Comparison of ENCODE assay signal across 21 cellular contexts in the genomic region with DNA sequence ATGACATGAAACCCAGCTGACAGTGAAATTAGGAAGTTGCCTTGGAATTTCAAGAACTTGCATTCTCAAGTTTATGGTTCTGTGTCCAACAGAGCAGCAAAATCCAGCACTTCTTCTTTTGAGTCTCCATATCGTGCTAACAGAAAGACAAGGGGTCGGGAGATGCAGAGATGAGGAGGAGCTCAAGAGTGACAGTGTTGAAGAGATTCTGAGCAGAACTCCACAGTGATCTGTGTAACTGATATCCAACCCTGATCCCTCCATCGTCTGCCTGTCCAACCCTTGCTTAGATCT.
DNase-seq lines count a peak whose midpoint lies in the region; ATAC-seq lines count a peak whose summit lies in the region.
"Had no signal": no experiment of that assay in that cellular context is flagged by ENCODE, and none has a peak within 500 bp of the region (broad histone marks: within the 10 kb centered on the region; RNA-seq: fewer than 3 reads in every experiment).

No MANE protein-coding gene starts in this region.

- H3K36me3 Mint-ChIP-seq in central memory CD8-positive, alpha-beta T cell (ENCODE audit: insufficient read depth) = peaks cover 7% of the 10 kb centered on the region
- no peaks in the 10 kb centered on the region for H3K36me3 Mint-ChIP-seq in stimulated activated memory B cell treated with anti-CD40 and anti-IgM and Interleukin-4, amounts not matched to agents 10 μg/mL and 1 μg/mL and 100 μg/mL, for 72 hours
- H3K36me3 Mint-ChIP-seq: naive thymus-derived CD8-positive, alpha-beta T cell had no signal

- DNase-seq in EH (ENCODE audit: low read depth) (peak; percentile 39), MV-4-11 (lab: John Stamatoyannopoulos, UW) (peak; percentile 88), NCI-H2029 (lab: John Stamatoyannopoulos, UW) (no peak), NCI-H146 treated with DMSO at 0.1 percent for 48 hours (lab: John Stamatoyannopoulos, UW; ENCODE audit: unreplicated experiment) (no peak), GF-D8 (lab: John Stamatoyannopoulos, UW) (no peak)
- DNase-seq in central memory CD8-positive, alpha-beta T cell (ENCODE audit: low spot score in 2 of 2) = no peak
- DNase-seq: activated CD4-positive, alpha-beta T cell treated with anti-CD3 and anti-CD28 coated beads for 36 hours; cerebellar nuclear complex; foreskin fibroblast; islet precursor cell; mesenchymal stem cell; naive thymus-derived CD8-positive, alpha-beta T cell; NCI-H1930; posterior cingulate gyrus; SK-N-SH; stimulated activated CD4-positive, alpha-beta T cell treated with anti-CD3 and anti-CD28 coated beads, Interleukin-2, amount 100 ng/mL, for 24 hours; stimulated activated naive CD4-positive, alpha-beta T cell treated with Interleukin-2 at 50 U/mL for 16 hours; tibial artery had no signal

- H3K4me3 Mint-ChIP-seq in central memory CD8-positive, alpha-beta T cell = no peak overlapping the region
- no peak overlapping the region for H3K4me3 Mint-ChIP-seq in stimulated activated memory B cell treated with anti-CD40 and anti-IgM and Interleukin-4, amounts not matched to agents 10 μg/mL and 1 μg/mL and 100 μg/mL, for 72 hours
- H3K4me3 Mint-ChIP-seq: activated CD4-positive, alpha-beta T cell treated with anti-CD3 and anti-CD28 coated beads for 36 hours; activated T-helper 1 cell treated with anti-CD3 and anti-CD28 coated beads, Interleukin-12 subunit alpha, Interleukin-12 subunit beta, Interleukin-2, Interleukin-4 antibody, amounts not matched to agents 30 ng/mL and 10 ng/mL and 1 ng/mL, durations not matched to agents 14 hours and 24 hours and 36 hours; naive thymus-derived CD8-positive, alpha-beta T cell had no signal

- peaks cover 27% of the 10 kb centered on the region for H3K4me1 Mint-ChIP-seq in central memory CD8-positive, alpha-beta T cell
- peaks cover 53% of the 10 kb centered on the region for H3K4me1 Mint-ChIP-seq in stimulated activated memory B cell treated with anti-CD40 and anti-IgM and Interleukin-4, amounts not matched to agents 10 μg/mL and 1 μg/mL and 100 μg/mL, for 72 hours

- no peak for ATAC-seq in central memory CD8-positive, alpha-beta T cell (replicated peaks; ENCODE audit: extremely low read depth, poor library complexity, severe bottlenecking)
- no peak for ATAC-seq in stimulated activated memory B cell treated with anti-CD40 and anti-IgM and Interleukin-4, amounts not matched to agents 10 μg/mL and 1 μg/mL and 100 μg/mL, for 72 hours
- ATAC-seq: activated CD4-positive, alpha-beta T cell treated with anti-CD3 and anti-CD28 coated beads for 36 hours; activated naive CD4-positive, alpha-beta T cell treated with anti-CD3 and anti-CD28 coated beads, Interleukin-2, amount 50 U/mL, for 72 hours; naive thymus-derived CD8-positive, alpha-beta T cell had no signal

- H3K27ac Mint-ChIP-seq in central memory CD8-positive, alpha-beta T cell (ENCODE audit: low read depth) = peak overlapping the region; percentile 6
- H3K27ac Mint-ChIP-seq in stimulated activated memory B cell treated with anti-CD40 and anti-IgM and Interleukin-4, amounts not matched to agents 10 μg/mL and 1 μg/mL and 100 μg/mL, for 72 hours = peak overlapping the region; percentile 88
- H3K27ac Mint-ChIP-seq: activated CD4-positive, alpha-beta T cell treated with anti-CD3 and anti-CD28 coated beads for 36 hours; activated T-helper 1 cell treated with anti-CD3 and anti-CD28 coated beads, Interleukin-12 subunit alpha, Interleukin-12 subunit beta, Interleukin-2, Interleukin-4 antibody, amounts not matched to agents 30 ng/mL and 10 ng/mL and 1 ng/mL, durations not matched to agents 14 hours and 24 hours and 36 hours had no signal

- H3K27me3 Mint-ChIP-seq in central memory CD8-positive, alpha-beta T cell = no peaks in the 10 kb centered on the region
- no peaks in the 10 kb centered on the region for H3K27me3 Mint-ChIP-seq in stimulated activated memory B cell treated with anti-CD40 and anti-IgM and Interleukin-4, amounts not matched to agents 10 μg/mL and 1 μg/mL and 100 μg/mL, for 72 hours
- H3K27me3 Mint-ChIP-seq: activated CD4-positive, alpha-beta T cell treated with anti-CD3 and anti-CD28 coated beads for 36 hours; naive thymus-derived CD8-positive, alpha-beta T cell had no signal

- no peaks in the 10 kb centered on the region for H3K9me3 Mint-ChIP-seq in central memory CD8-positive, alpha-beta T cell
- no peaks in the 10 kb centered on the region for H3K9me3 Mint-ChIP-seq in stimulated activated memory B cell treated with anti-CD40 and anti-IgM and Interleukin-4, amounts not matched to agents 10 μg/mL and 1 μg/mL and 100 μg/mL, for 72 hours
- H3K9me3 Mint-ChIP-seq: activated naive CD4-positive, alpha-beta T cell treated with anti-CD3 and anti-CD28 coated beads, Interleukin-2, amount 50 U/mL, for 72 hours; activated T-helper 1 cell treated with anti-CD3 and anti-CD28 coated beads, Interleukin-12 subunit alpha, Interleukin-12 subunit beta, Interleukin-2, Interleukin-4 antibody, amounts not matched to agents 30 ng/mL and 10 ng/mL and 1 ng/mL, durations not matched to agents 14 hours and 24 hours and 36 hours; naive thymus-derived CD8-positive, alpha-beta T cell had no signal

Comparison
In these comparisons a context has a peak if more than half of its experiments do, and no peak if none do; other contexts are left out.
1. DNase-seq: peak in EH (single experiment) and MV-4-11 (single experiment); none in central memory CD8-positive, alpha-beta T cell (0 of 2), NCI-H2029 (single experiment), NCI-H146 treated with DMSO at 0.1 percent for 48 hours (single experiment) and GF-D8 (single experiment).